Comparison of ENCODE assay signal across 8 cellular contexts in genomic region chr1:111221633-111222286, GRCh38. TPM values are rescaled to one million over a fixed set of nuclear protein-coding genes. Genes with fewer than 3 reads are reported as not detected.
DNase-seq lines count a peak whose midpoint lies in the region; ATAC-seq lines count a peak whose summit lies in the region.

No MANE protein-coding gene starts in this region.

- H3K27ac Mint-ChIP-seq in activated naive CD4-positive, alpha-beta T cell treated with anti-CD3 and anti-CD28 coated beads, Interleukin-2, amount 50 U/mL, for 72 hours, result peak overlapping the region; percentile 96 to 100

- peak; percentile 52 for ATAC-seq in GM18508 (IDR thresholded peaks at IDR 0.05; ENCODE audit: insufficient read depth, unreplicated experiment)
- ATAC-seq in GM21723 (IDR thresholded peaks at IDR 0.05; ENCODE audit: unreplicated experiment), result peak; percentile 65
- peak; percentile 71 to 78 for ATAC-seq in activated naive CD4-positive, alpha-beta T cell treated with anti-CD3 and anti-CD28 coated beads, Interleukin-2, amount 50 U/mL, for 72 hours

- no peaks in the 10 kb centered on the region for H3K9me3 ChIP-seq in KOPT-K1 (ENCODE audit: insufficient read depth, low read length, poor library complexity, severe bottlenecking)
- H3K9me3 ChIP-seq in MG63, result no peaks in the 10 kb centered on the region

- H3K4me3 ChIP-seq in MG63, result no peak overlapping the region

- peak; percentile 63 to 83 for DNase-seq in activated naive CD4-positive, alpha-beta T cell treated with anti-CD3 and anti-CD28 coated beads, Interleukin-2, amount 50 U/mL, for 72 hours (ENCODE audit: low spot score in 2 of 2)
- peak in 2 of 3 experiments; percentile 38 to 42 for DNase-seq in stimulated activated CD4-positive, alpha-beta T cell treated with anti-CD3 and anti-CD28 coated beads, TNF-alpha, amount 100 ng/mL, for 24 hours (ENCODE audit: low read depth in 3 of 3)
- no peak for DNase-seq in COLO829 (ENCODE audit: low spot score)
- no peak for DNase-seq in MG63
- DNase-seq in superior temporal gyrus (ENCODE audit: extremely low spot score), result no peak

- peaks cover 5 to 7% of the 10 kb centered on the region in 2 donors for H3K9me3 Mint-ChIP-seq in activated naive CD4-positive, alpha-beta T cell treated with anti-CD3 and anti-CD28 coated beads, Interleukin-2, amount 50 U/mL, for 72 hours

- peaks cover 0 to 12% of the 10 kb centered on the region in 2 donors for H3K36me3 Mint-ChIP-seq in activated naive CD4-positive, alpha-beta T cell treated with anti-CD3 and anti-CD28 coated beads, Interleukin-2, amount 50 U/mL, for 72 hours

- H3K27ac ChIP-seq in KOPT-K1 (ENCODE audit: low read depth, low read length, poor library complexity, severe bottlenecking), result peak overlapping the region; percentile 99

- H3K36me3 ChIP-seq in KOPT-K1 (ENCODE audit: insufficient read depth, low read length) (no peaks in the 10 kb centered on the region), MG63 (no peaks in the 10 kb centered on the region)

- no peaks in the 10 kb centered on the region for H3K27me3 ChIP-seq in MG63

RNA-seq across cellular contexts. Expression of gene CHI3L2, which starts 5.8 kb away (rescaled TPM):
- total RNA-seq in activated naive CD4-positive, alpha-beta T cell treated with anti-CD3 and anti-CD28 coated beads, Interleukin-2, amount 50 U/mL, for 72 hours, result 10 to 100 TPM; 13.8 to 25.0 TPM
- total RNA-seq in MG63 (2014; rRNA removed; shearing (Covaris generic); ENCODE audit: low replicate concordance), result 1.6 and 3.2 TPM in 2 replicates

RNA-seq across cellular contexts. Expression of gene DENND2D, which starts 21.3 kb away (rescaled TPM):
- total RNA-seq in activated naive CD4-positive, alpha-beta T cell treated with anti-CD3 and anti-CD28 coated beads, Interleukin-2, amount 50 U/mL, for 72 hours, result 100 to 1,000 TPM; 213 to 221 TPM
- 2.6 and 4.7 TPM in 2 replicates for total RNA-seq in MG63 (2014; rRNA removed; shearing (Covaris generic); ENCODE audit: low replicate concordance)

Comparison
In these comparisons a context has a peak if more than half of its experiments do, and no peak if none do; other contexts are left out.
1. DNase-seq: peak in activated naive CD4-positive, alpha-beta T cell treated with anti-CD3 and anti-CD28 coated beads, Interleukin-2, amount 50 U/mL, for 72 hours (2 of 2) and stimulated activated CD4-positive, alpha-beta T cell treated with anti-CD3 and anti-CD28 coated beads, TNF-alpha, amount 100 ng/mL, for 24 hours (2 of 3); none in COLO829 (single experiment), MG63 (single experiment) and superior temporal gyrus (single experiment).
2. RNA of gene DENND2D, which starts 21.3 kb away (total RNA-seq): 213 to 221 TPM in activated naive CD4-positive, alpha-beta T cell treated with anti-CD3 and anti-CD28 coated beads, Interleukin-2, amount 50 U/mL, for 72 hours; 2.6 to 4.7 TPM in MG63; every median in the first group is over 10 times any median in the second.
3. Peak in every context shown above with its lines, with median percentiles within 50 percentile points of each other: ATAC-seq.